ENCODE assay signal across 9 cellular contexts in genomic region chr1:34785875-34786470, GRCh38. TPM values are rescaled to one million over a fixed set of nuclear protein-coding genes. Genes with fewer than 3 reads are reported as not detected.
DNase-seq lines count a peak whose midpoint lies in the region; ATAC-seq and TF ChIP-seq lines count a peak whose summit lies in the region.
"Had no signal": no experiment of that assay in that cellular context is flagged by ENCODE, and none has a peak within 500 bp of the region (broad histone marks: within the 10 kb centered on the region; RNA-seq: fewer than 3 reads in every experiment).

No MANE protein-coding gene starts in this region.

- ATAC-seq in natural killer cell (peak in 1 of 3 donors; percentile 9), right lobe of liver (no peak)
- no peak for ATAC-seq in natural killer cell treated with Interleukin-12 subunit alpha and Interleukin-12 subunit beta and Interleukin-15 and Interleukin-18, amount 100 ng/mL, for 72 hours
- ATAC-seq in activated CD8-positive, alpha-beta T cell treated with anti-CD3 and anti-CD28 coated beads, Interleukin-2, amount 10 ng/mL, durations not matched to agents 7 days and 5 days = peak; percentile 5

- intact Hi-C loops in natural killer cell (cut with micrococcal nuclease) (loop anchor here (1.0 to 5.0 kb wide), 3 partner anchors 66 to 986 kb away; no protein-coding TSS in a partner anchor), right lobe of liver (cut with DNase I) (loop anchor here in 1 of 2 donors (5.0 kb wide), 1 partner anchor 66 kb away; no protein-coding TSS in a partner anchor)

- H3K36me3 Mint-ChIP-seq in natural killer cell = no peaks in the 10 kb centered on the region
- no peaks in the 10 kb centered on the region for H3K36me3 Mint-ChIP-seq in natural killer cell treated with Interleukin-12 subunit alpha and Interleukin-12 subunit beta and Interleukin-15 and Interleukin-18, amount 100 ng/mL, for 72 hours
- no peaks in the 10 kb centered on the region for H3K36me3 Mint-ChIP-seq in activated CD8-positive, alpha-beta T cell treated with anti-CD3 and anti-CD28 coated beads, Interleukin-2, amount 10 ng/mL, durations not matched to agents 7 days and 5 days (ENCODE audit: low read depth)
- no peaks in the 10 kb centered on the region for H3K36me3 Mint-ChIP-seq in T-helper 2 cell treated with Interferon-gamma antibody and Interleukin-4, amounts not matched to agents 5 μg/mL and 100 μg/mL, for 36 hours (ENCODE audit: low read depth)
- H3K36me3 Mint-ChIP-seq: CD4-positive, alpha-beta memory T cell had no signal

- CTCF ChIA-PET in activated CD8-positive, alpha-beta T cell treated with anti-CD3 and anti-CD28 coated beads, Interleukin-2, amount 10 ng/mL, durations not matched to agents 7 days and 5 days (lab: Charles Lee) = interaction anchor here (0.8 to 3.0 kb wide), 7 partner anchors 14 to 81 kb away, joined by 3 to 23 read pairs (median 7); no protein-coding TSS in a partner anchor

- H3K27me3 Mint-ChIP-seq in natural killer cell (ENCODE audit: low read depth in 2 of 2) = peaks cover 23 to 31% of the 10 kb centered on the region in 2 donors
- peaks cover 23 to 36% of the 10 kb centered on the region in 2 donors for H3K27me3 Mint-ChIP-seq in natural killer cell treated with Interleukin-12 subunit alpha and Interleukin-12 subunit beta and Interleukin-15 and Interleukin-18, amount 100 ng/mL, for 72 hours
- peaks cover 17% of the 10 kb centered on the region for H3K27me3 Mint-ChIP-seq in activated CD8-positive, alpha-beta T cell treated with anti-CD3 and anti-CD28 coated beads, Interleukin-2, amount 10 ng/mL, durations not matched to agents 7 days and 5 days (ENCODE audit: low read depth)
- peaks cover 19% of the 10 kb centered on the region for H3K27me3 Mint-ChIP-seq in T-helper 2 cell treated with Interferon-gamma antibody and Interleukin-4, amounts not matched to agents 5 μg/mL and 100 μg/mL, for 36 hours (ENCODE audit: low read depth)

- no peak overlapping the region for H3K4me3 Mint-ChIP-seq in natural killer cell
- H3K4me3 Mint-ChIP-seq in natural killer cell treated with Interleukin-12 subunit alpha and Interleukin-12 subunit beta and Interleukin-15 and Interleukin-18, amount 100 ng/mL, for 72 hours = no peak overlapping the region
- no peak overlapping the region for H3K4me3 Mint-ChIP-seq in activated CD8-positive, alpha-beta T cell treated with anti-CD3 and anti-CD28 coated beads, Interleukin-2, amount 10 ng/mL, durations not matched to agents 7 days and 5 days
- H3K4me3 Mint-ChIP-seq in T-helper 2 cell treated with Interferon-gamma antibody and Interleukin-4, amounts not matched to agents 5 μg/mL and 100 μg/mL, for 36 hours = no peak overlapping the region
- H3K4me3 Mint-ChIP-seq: CD4-positive, alpha-beta memory T cell had no signal

- H3K4me3 ChIP-seq in right lobe of liver = no peak overlapping the region
- H3K4me3 ChIP-seq: Peyer's patch had no signal

- peaks cover 0 to 7% of the 10 kb centered on the region in 2 donors for H3K4me1 Mint-ChIP-seq in natural killer cell
- peaks cover 6 to 23% of the 10 kb centered on the region in 2 donors for H3K4me1 Mint-ChIP-seq in natural killer cell treated with Interleukin-12 subunit alpha and Interleukin-12 subunit beta and Interleukin-15 and Interleukin-18, amount 100 ng/mL, for 72 hours (ENCODE audit: low read depth in 2 of 2)
- peaks cover 2% of the 10 kb centered on the region for H3K4me1 Mint-ChIP-seq in activated CD8-positive, alpha-beta T cell treated with anti-CD3 and anti-CD28 coated beads, Interleukin-2, amount 10 ng/mL, durations not matched to agents 7 days and 5 days (ENCODE audit: low read depth)
- peaks cover 6% of the 10 kb centered on the region for H3K4me1 Mint-ChIP-seq in T-helper 2 cell treated with Interferon-gamma antibody and Interleukin-4, amounts not matched to agents 5 μg/mL and 100 μg/mL, for 36 hours (ENCODE audit: low read depth)

- POLR2A ChIA-PET in activated CD8-positive, alpha-beta T cell treated with anti-CD3 and anti-CD28 coated beads, Interleukin-2, amount 10 ng/mL, durations not matched to agents 7 days and 5 days (lab: Charles Lee) = no interaction called here

- no peaks in the 10 kb centered on the region for H3K36me3 ChIP-seq in right lobe of liver
- H3K36me3 ChIP-seq: Peyer's patch had no signal

- peak overlapping the region in 2 of 3 donors; percentile 36 to 57 for H3K27ac ChIP-seq in right lobe of liver
- H3K27ac ChIP-seq: Peyer's patch had no signal

- no peak for TF ChIP-seq POLR2A in right lobe of liver (IDR thresholded peaks at IDR 0.05)

- WGBS in right lobe of liver (ENCODE audit: insufficient coverage, low coverage, low lambda C conversion rate, missing lambda C conversion rate) = 43% methylated on average over 3 of the region's 4 CpGs

- H3K9me3 ChIP-seq in right lobe of liver = no peaks in the 10 kb centered on the region
- H3K9me3 ChIP-seq: Peyer's patch had no signal

- no peak for TF ChIP-seq CTCF in natural killer cell (IDR thresholded peaks at IDR 0.05)
- no peak for TF ChIP-seq CTCF in right lobe of liver (IDR thresholded peaks at IDR 0.05)
- no peak for TF ChIP-seq CTCF in GM10266 (IDR thresholded peaks at IDR 0.05; ENCODE audit: control insufficient read depth, insufficient read depth, low read depth, missing control alignments)

- no peaks in the 10 kb centered on the region for H3K27me3 ChIP-seq in right lobe of liver

- H3K27ac Mint-ChIP-seq in natural killer cell = no peak overlapping the region
- no peak overlapping the region for H3K27ac Mint-ChIP-seq in natural killer cell treated with Interleukin-12 subunit alpha and Interleukin-12 subunit beta and Interleukin-15 and Interleukin-18, amount 100 ng/mL, for 72 hours
- H3K27ac Mint-ChIP-seq in activated CD8-positive, alpha-beta T cell treated with anti-CD3 and anti-CD28 coated beads, Interleukin-2, amount 10 ng/mL, durations not matched to agents 7 days and 5 days = no peak overlapping the region
- H3K27ac Mint-ChIP-seq in T-helper 2 cell treated with Interferon-gamma antibody and Interleukin-4, amounts not matched to agents 5 μg/mL and 100 μg/mL, for 36 hours = no peak overlapping the region

- DNase-seq in natural killer cell = peak; percentile 10
- DNase-seq in natural killer cell treated with Interleukin-12 subunit alpha and Interleukin-12 subunit beta and Interleukin-15 and Interleukin-18, amount 100 ng/mL, for 72 hours (ENCODE audit: low spot score) = no peak
- no peak for DNase-seq in activated CD8-positive, alpha-beta T cell treated with anti-CD3 and anti-CD28 coated beads, Interleukin-2, amount 10 ng/mL, durations not matched to agents 7 days and 5 days
- no peak for DNase-seq in right lobe of liver
- DNase-seq in SW480 (ENCODE audit: low spot score) = no peak
- no peak for DNase-seq in T-helper 2 cell treated with Interferon-gamma antibody and Interleukin-4, amounts not matched to agents 5 μg/mL and 100 μg/mL, for 36 hours (ENCODE audit: low spot score)
- no peak for DNase-seq in GM10266 (ENCODE audit: extremely low spot score)

- H3K9me3 Mint-ChIP-seq in natural killer cell = no peaks in the 10 kb centered on the region
- H3K9me3 Mint-ChIP-seq in natural killer cell treated with Interleukin-12 subunit alpha and Interleukin-12 subunit beta and Interleukin-15 and Interleukin-18, amount 100 ng/mL, for 72 hours = no peaks in the 10 kb centered on the region
- no peaks in the 10 kb centered on the region for H3K9me3 Mint-ChIP-seq in activated CD8-positive, alpha-beta T cell treated with anti-CD3 and anti-CD28 coated beads, Interleukin-2, amount 10 ng/mL, durations not matched to agents 7 days and 5 days (ENCODE audit: insufficient read depth)
- no peaks in the 10 kb centered on the region for H3K9me3 Mint-ChIP-seq in T-helper 2 cell treated with Interferon-gamma antibody and Interleukin-4, amounts not matched to agents 5 μg/mL and 100 μg/mL, for 36 hours
- H3K9me3 Mint-ChIP-seq: CD4-positive, alpha-beta memory T cell had no signal

- peaks cover 0 to 30% (median 10%) of the 10 kb centered on the region in 4 donors for H3K4me1 ChIP-seq in right lobe of liver

RNA-seq across cellular contexts. Expression of gene GJB3, which starts 5.0 kb away (rescaled TPM):
- total RNA-seq in natural killer cell (not detected), right lobe of liver (1 to 10 TPM in 1 of 6 experiments, under 1 TPM in 5; 0.12 to 1.3 (median 0.23) TPM)
- not detected for total RNA-seq in natural killer cell treated with Interleukin-12 subunit alpha and Interleukin-12 subunit beta and Interleukin-15 and Interleukin-18, amount 100 ng/mL, for 72 hours
- total RNA-seq in activated CD8-positive, alpha-beta T cell treated with anti-CD3 and anti-CD28 coated beads, Interleukin-2, amount 10 ng/mL, durations not matched to agents 7 days and 5 days = not detected
- total RNA-seq: CD4-positive, alpha-beta memory T cell had no signal

RNA-seq across cellular contexts. Expression of gene GJA4, which starts 6.8 kb away (rescaled TPM):
- total RNA-seq in natural killer cell (not detected), right lobe of liver (10 to 100 TPM in 2 of 6 experiments, 1 to 10 TPM in 4; 4.3 to 21.8 (median 7.6) TPM)
- total RNA-seq in natural killer cell treated with Interleukin-12 subunit alpha and Interleukin-12 subunit beta and Interleukin-15 and Interleukin-18, amount 100 ng/mL, for 72 hours = 1 to 10 TPM in 1 of 2 donors, under 1 TPM in 1; 0.86 to 5.9 TPM
- total RNA-seq in activated CD8-positive, alpha-beta T cell treated with anti-CD3 and anti-CD28 coated beads, Interleukin-2, amount 10 ng/mL, durations not matched to agents 7 days and 5 days = not detected
- total RNA-seq: CD4-positive, alpha-beta memory T cell had no signal

RNA-seq across cellular contexts. Expression of gene GJB4, which starts 26.4 kb away (rescaled TPM):
- total RNA-seq in natural killer cell = not detected
- not detected for total RNA-seq in natural killer cell treated with Interleukin-12 subunit alpha and Interleukin-12 subunit beta and Interleukin-15 and Interleukin-18, amount 100 ng/mL, for 72 hours
- total RNA-seq in activated CD8-positive, alpha-beta T cell treated with anti-CD3 and anti-CD28 coated beads, Interleukin-2, amount 10 ng/mL, durations not matched to agents 7 days and 5 days = not detected
- total RNA-seq in right lobe of liver = not detected
- total RNA-seq: CD4-positive, alpha-beta memory T cell; Peyer's patch had no signal

RNA-seq across cellular contexts. Expression of gene GJB5, which starts 31.1 kb away (rescaled TPM):
- total RNA-seq in natural killer cell = not detected
- total RNA-seq in natural killer cell treated with Interleukin-12 subunit alpha and Interleukin-12 subunit beta and Interleukin-15 and Interleukin-18, amount 100 ng/mL, for 72 hours = not detected
- not detected for total RNA-seq in activated CD8-positive, alpha-beta T cell treated with anti-CD3 and anti-CD28 coated beads, Interleukin-2, amount 10 ng/mL, durations not matched to agents 7 days and 5 days
- not detected for total RNA-seq in right lobe of liver
- total RNA-seq: CD4-positive, alpha-beta memory T cell; Peyer's patch had no signal
